In genomic region chr4:140154572-140154891, GRCh38 we compare ENCODE assay signal across 8 cellular contexts. TPM values are rescaled to one million over a fixed set of nuclear protein-coding genes. Genes with fewer than 3 reads are reported as not detected.
DNase-seq lines count a peak whose midpoint lies in the region; ATAC-seq and TF ChIP-seq lines count a peak whose summit lies in the region.

No MANE protein-coding gene starts in this region.

- H3K27ac ChIP-seq in Panc1 (ENCODE audit: low read length) (peak overlapping the region; percentile 83), esophagus muscularis mucosa (replicated peaks in 1 of 4) (peak overlapping the region; percentile 97 to 99 (median 98)), prostate gland (peak overlapping the region; percentile 97 to 99)

- H3K36me3 ChIP-seq in ES-I3 (ENCODE audit: insufficient read depth, low read length), result no peaks in the 10 kb centered on the region
- no peaks in the 10 kb centered on the region for H3K36me3 ChIP-seq in Panc1 (ENCODE audit: control insufficient read depth, insufficient read depth, low read length)
- H3K36me3 ChIP-seq in esophagus muscularis mucosa, result no peaks in the 10 kb centered on the region
- H3K36me3 ChIP-seq in prostate gland, result no peaks in the 10 kb centered on the region

- H3K9me3 ChIP-seq in ES-I3 (ENCODE audit: control insufficient read depth, insufficient read depth, low read length) (no peaks in the 10 kb centered on the region), Panc1 (ENCODE audit: control insufficient read depth, insufficient read depth, low read depth, low read length) (no peaks in the 10 kb centered on the region), esophagus muscularis mucosa (no peaks in the 10 kb centered on the region), prostate gland (no peaks in the 10 kb centered on the region)

- intact Hi-C loops in Panc1 (cut with micrococcal nuclease; ENCODE audit: unreplicated experiment) (loop anchor here (1.0 to 10.0 kb wide), 4 partner anchors 57 to 420 kb away; no protein-coding TSS in a partner anchor), esophagus muscularis mucosa (cut with DNase I) (loop anchor here (1.0 to 10.0 kb wide), 6 partner anchors 72 to 490 kb away; partner anchors contain the start of gene MGST2), prostate gland (cut with DNase I) (loop anchor here (1.0 to 10.0 kb wide), 8 partner anchors 57 to 487 kb away; partner anchors contain the start of gene MGST2)

- peaks cover 5% of the 10 kb centered on the region for H3K4me1 ChIP-seq in ES-I3 (ENCODE audit: insufficient read depth, low read length)
- H3K4me1 ChIP-seq in Panc1 (ENCODE audit: control insufficient read depth, insufficient read depth, low read length), result peaks cover 6% of the 10 kb centered on the region
- peaks cover 0 to 29% (median 23%) of the 10 kb centered on the region in 4 donors for H3K4me1 ChIP-seq in esophagus muscularis mucosa
- peaks cover under 1% of the 10 kb centered on the region for H3K4me1 ChIP-seq in prostate gland (replicated peaks)

- TF ChIP-seq EP300 in esophagus muscularis mucosa (IDR thresholded peaks at IDR 0.05), result no peak

- in situ Hi-C loops in Panc1 (cut with HindIII; ENCODE audit: low pct_unique_long_range_greater_than_20kb, low sequenced_read_pairs), result no loop called here

- TF ChIP-seq POLR2A in esophagus muscularis mucosa (IDR thresholded peaks at IDR 0.05; ENCODE audit: low read depth) (no peak), prostate gland (IDR thresholded peaks at IDR 0.05) (no peak)

- ATAC-seq in Panc1 (no peak), GM19023 (IDR thresholded peaks at IDR 0.05; ENCODE audit: unreplicated experiment) (no peak), GM18861 (IDR thresholded peaks at IDR 0.05; ENCODE audit: unreplicated experiment) (no peak)

- no peaks in the 10 kb centered on the region for H3K27me3 ChIP-seq in Panc1 (ENCODE audit: control insufficient read depth, insufficient read depth, low read length)
- H3K27me3 ChIP-seq in esophagus muscularis mucosa, result no peaks in the 10 kb centered on the region
- H3K27me3 ChIP-seq in prostate gland (replicated peaks; ENCODE audit: insufficient read depth), result no peaks in the 10 kb centered on the region

- H3K4me3 ChIP-seq in Panc1 (ENCODE audit: low read depth in 2 of 2, low read length in 2 of 2) (peak overlapping the region; percentile 82 to 95), esophagus muscularis mucosa (peak overlapping the region; percentile 71 to 89 (median 86)), prostate gland (peak overlapping the region; percentile 79 to 80)

- no TSS peak for BruUV-seq in Panc1 (replicated peaks; lab: Mats Ljungman, UMichigan)

- CTCF ChIA-PET in Panc1 (lab: Charles Lee), result no interaction called here
- CTCF ChIA-PET in GM10248 (lab: Yijun Ruan, JAX), result no interaction called here

- 56% methylated on average over 3 of the region's 3 CpGs for WGBS in esophagus muscularis mucosa
- WGBS in prostate gland, result 77% methylated on average over 3 of the region's 3 CpGs

- no peak for DNase-seq in Panc1 (ENCODE audit: low read depth, low spot score)
- no peak for DNase-seq in esophagus muscularis mucosa (ENCODE audit: extremely low spot score)
- no peak for DNase-seq in prostate gland (ENCODE audit: low spot score)
- DNase-seq in dermis blood vessel endothelial cell, result no peak
- DNase-seq in GM10248 (ENCODE audit: extremely low spot score), result no peak

- TF ChIP-seq CTCF in Panc1 (IDR thresholded peaks at IDR 0.05) (no peak), esophagus muscularis mucosa (IDR thresholded peaks at IDR 0.05) (no peak), prostate gland (IDR thresholded peaks at IDR 0.05) (no peak), GM10248 (IDR thresholded peaks at IDR 0.05; ENCODE audit: control extremely low read depth, extremely low read depth, low read depth, missing control alignments) (no peak)

- H3K9ac ChIP-seq in ES-I3 (ENCODE audit: low read depth, low read length), result peak overlapping the region; percentile 94

- POLR2A ChIA-PET in Panc1 (lab: Charles Lee), result no interaction called here
- POLR2A ChIA-PET in GM10248 (lab: Yijun Ruan, JAX), result no interaction called here

RNA-seq across cellular contexts. Expression of gene MAML3, which starts 0.5 kb away (rescaled TPM):
- total RNA-seq in Panc1 (2021; ENCODE audit: unreplicated experiment) (7.7 TPM), esophagus muscularis mucosa (1 to 10 TPM; 5.0 to 8.7 (median 7.1) TPM), prostate gland (10 to 100 TPM; 15.0 to 30.6 TPM), dermis blood vessel endothelial cell (5.6 and 7.7 TPM in 2 replicates)
- polyA plus RNA-seq in Panc1 (2012; ENCODE audit: insufficient read length), result 7.1 TPM
